In genomic region chr1:43991476-43992231, GRCh38 we compare ENCODE assay signal across 8 cellular contexts. TPM values are rescaled to one million over a fixed set of nuclear protein-coding genes. Genes with fewer than 3 reads are reported as not detected.
DNase-seq lines count a peak whose midpoint lies in the region; ATAC-seq and TF ChIP-seq lines count a peak whose summit lies in the region.

CCDC24 (plus strand) TSS chr1:43991599; CDS start chr1:43991879, 280 bp downstream.

- H3K4me3 ChIP-seq in Caco-2 (ENCODE audit: low read depth, low read length) = peak within 1 kb of the TSS; percentile 57

- POLR2A ChIA-PET in Caco-2 (lab: Charles Lee) = no interaction called here

- CTCF ChIA-PET in Caco-2 (lab: Charles Lee) = interaction anchor here (0.6 to 1.8 kb wide), 3 partner anchors 14 to 45 kb away, joined by 3 to 8 read pairs (median 3); no protein-coding TSS in a partner anchor

- no peaks in the 10 kb centered on the region for H3K9me3 ChIP-seq in Caco-2

- no TSS peak for BruUV-seq in Caco-2 (replicated peaks; lab: Mats Ljungman, UMichigan)

- H3K27me3 Mint-ChIP-seq in Caco-2 (ENCODE audit: insufficient read depth, unreplicated experiment) (no peaks in the 10 kb centered on the region), nephron progenitor cell (ENCODE audit: low read depth, poor library complexity) (peaks cover 10% of the 10 kb centered on the region)
- no peaks in the 10 kb centered on the region for H3K27me3 Mint-ChIP-seq in stimulated activated naive CD8-positive, alpha-beta T cell treated with anti-CD3 and anti-CD28 coated beads, Interleukin-15, amount 100 ng/mL, for 72 hours

- H3K4me1 ChIP-seq in Caco-2 = peaks cover 6% of the 10 kb centered on the region; the same call in 1 of the 2 replicates

- DNase-seq in Caco-2 = peak; percentile 84
- DNase-seq in HuH-7 (ENCODE audit: low spot score) = peak; percentile 88
- DNase-seq in RPMI7951 (ENCODE audit: low read depth) = peak; percentile 88
- peak; percentile 62 for DNase-seq in activated T-helper 9 cell treated with anti-CD3 and anti-CD28 coated beads, Interleukin-2, amount 50 U/mL, for 16 hours (ENCODE audit: low read depth)
- DNase-seq in fibroblast of the conjunctiva (ENCODE audit: low read depth) = peak; percentile 63
- peak; percentile 83 for DNase-seq in nephron progenitor cell
- DNase-seq in stimulated activated naive CD8-positive, alpha-beta T cell treated with anti-CD3 and anti-CD28 coated beads, Interleukin-15, amount 100 ng/mL, for 72 hours = peak; percentile 66 to 77

- ATAC-seq in GM21423 (IDR thresholded peaks at IDR 0.05; ENCODE audit: unreplicated experiment) = peak; percentile 73
- peak; percentile 81 for ATAC-seq in stimulated activated naive CD8-positive, alpha-beta T cell treated with anti-CD3 and anti-CD28 coated beads, Interleukin-15, amount 100 ng/mL, for 72 hours

- no peaks in the 10 kb centered on the region for H3K27me3 ChIP-seq in Caco-2 (replicated peaks; ENCODE audit: control insufficient read depth, insufficient read depth, low read length)

- H3K4me1 Mint-ChIP-seq in Caco-2 (ENCODE audit: low read depth, unreplicated experiment) = peaks cover 18% of the 10 kb centered on the region
- H3K4me1 Mint-ChIP-seq in nephron progenitor cell = peaks cover 38% of the 10 kb centered on the region
- peaks cover 28% of the 10 kb centered on the region for H3K4me1 Mint-ChIP-seq in stimulated activated naive CD8-positive, alpha-beta T cell treated with anti-CD3 and anti-CD28 coated beads, Interleukin-15, amount 100 ng/mL, for 72 hours

- H3K9me3 Mint-ChIP-seq in Caco-2 (ENCODE audit: unreplicated experiment) = no peaks in the 10 kb centered on the region
- no peaks in the 10 kb centered on the region for H3K9me3 Mint-ChIP-seq in nephron progenitor cell
- no peaks in the 10 kb centered on the region for H3K9me3 Mint-ChIP-seq in stimulated activated naive CD8-positive, alpha-beta T cell treated with anti-CD3 and anti-CD28 coated beads, Interleukin-15, amount 100 ng/mL, for 72 hours

- H3K36me3 ChIP-seq in Caco-2 (ENCODE audit: control insufficient read depth, insufficient read depth, low read length) = no peaks in the 10 kb centered on the region

- intact Hi-C loops in Caco-2 (cut with micrococcal nuclease; ENCODE audit: unreplicated experiment) = loop anchor here (2.0 kb wide), 2 partner anchors 17 to 229 kb away; partner anchors contain the start of gene ATP6V0B

- TF ChIP-seq CTCF in Caco-2 (IDR thresholded peaks at IDR 0.05; ENCODE audit: insufficient read depth in 1 of 2, low read depth in 1 of 2, low read length in 1 of 2, severe bottlenecking in 1 of 2, unreplicated experiment in 1 of 2) (no peak), nephron progenitor cell (IDR thresholded peaks at IDR 0.05) (no peak)

- H3K36me3 Mint-ChIP-seq in Caco-2 (ENCODE audit: insufficient read depth, unreplicated experiment) (peaks cover 29% of the 10 kb centered on the region), nephron progenitor cell (ENCODE audit: low read depth) (no peaks in the 10 kb centered on the region)

- H3K27ac Mint-ChIP-seq in Caco-2 (ENCODE audit: unreplicated experiment) (peak within 1 kb of the TSS; percentile 91), nephron progenitor cell (peak within 1 kb of the TSS; percentile 83)
- peak within 1 kb of the TSS; percentile 27 to 95 for H3K27ac Mint-ChIP-seq in stimulated activated naive CD8-positive, alpha-beta T cell treated with anti-CD3 and anti-CD28 coated beads, Interleukin-15, amount 100 ng/mL, for 72 hours

- H3K4me3 Mint-ChIP-seq in Caco-2 (ENCODE audit: unreplicated experiment) (peak within 1 kb of the TSS; percentile 94), nephron progenitor cell (peak within 1 kb of the TSS; percentile 87)
- H3K4me3 Mint-ChIP-seq in stimulated activated naive CD8-positive, alpha-beta T cell treated with anti-CD3 and anti-CD28 coated beads, Interleukin-15, amount 100 ng/mL, for 72 hours = peak within 1 kb of the TSS; percentile 93 to 97

RNA-seq across cellular contexts. Expression of gene CCDC24, which starts in this region (rescaled TPM):
- 5.1 and 5.2 TPM in 2 replicates for total RNA-seq in Caco-2 (2022)
- 5.5 and 5.9 TPM in 2 replicates for total RNA-seq in RPMI7951 (2014; rRNA removed; shearing (Covaris generic))

Comparison
In these comparisons a context has a peak if more than half of its experiments do, and no peak if none do; other contexts are left out.
1. Peak in every context shown above with its lines: DNase-seq, ATAC-seq and H3K4me3 ChIP-seq.